ENCODE assay signal across 24 cellular contexts in genomic region chr18:13647761-13648160, GRCh38.
"Had no signal": no experiment of that assay in that cellular context is flagged by ENCODE, and none has a peak within 500 bp of the region (broad histone marks: within the 10 kb centered on the region; RNA-seq: fewer than 3 reads in every experiment).

No MANE protein-coding gene starts in this region.

- H3K9me3 ChIP-seq: ascending aorta, breast epithelium, colonic mucosa, esophagus muscularis mucosa, gastrocnemius medialis, heart left ventricle had no signal

- H3K36me3 ChIP-seq: cardiac muscle cell, colonic mucosa had no signal

- H3K4me1 ChIP-seq: breast epithelium, colonic mucosa, foreskin keratinocyte, gastrocnemius medialis had no signal

- DNase-seq: activated CD4-positive, alpha-beta memory T cell treated with anti-CD3 and anti-CD28 coated beads for 36 hours; activated CD4-positive, alpha-beta T cell treated with anti-CD3 and anti-CD28 coated beads for 36 hours; activated CD4-positive, alpha-beta T cell treated with anti-CD3 and anti-CD28 coated beads, Interleukin-2, amount 10 ng/mL, durations not matched to agents 24 days and 14 days; activated CD4-positive, CD25-positive, alpha-beta regulatory T cell; activated CD4-positive, CD25-positive, alpha-beta regulatory T cell treated with anti-CD3 and anti-CD28 coated beads, Interleukin-2, amount 50 U/mL, for 72 hours; activated effector memory CD4-positive, alpha-beta T cell treated with anti-CD3 and anti-CD28 coated beads, Interleukin-2, amount 50 U/mL, for 16 hours; activated naive CD4-positive, alpha-beta T cell treated with anti-CD3 and anti-CD28 coated beads for 36 hours; activated naive CD8-positive, alpha-beta T cell treated with anti-CD3 and anti-CD28 coated beads, Interleukin-2, amount 10 ng/mL, durations not matched to agents 7 days and 5 days; activated T-cell treated with anti-CD3 and anti-CD28 coated beads, Interleukin-2, amount 50 U/mL, for 1 hour; activated T-cell treated with anti-CD3 and anti-CD28 coated beads, Interleukin-2, amount 50 U/mL, for 48 hours; central memory CD4-positive, alpha-beta T cell; cerebellar nuclear complex; colonic mucosa; effector memory CD4-positive, alpha-beta T cell; foreskin keratinocyte; gastrocnemius medialis; glutamatergic neuron; heart left ventricle; T-helper 2 cell had no signal

- ATAC-seq: activated CD4-positive, alpha-beta T cell treated with anti-CD3 and anti-CD28 coated beads for 36 hours; activated naive CD4-positive, alpha-beta T cell treated with anti-CD3 and anti-CD28 coated beads, Interleukin-2, amount 50 U/mL, for 72 hours; foreskin keratinocyte; gastrocnemius medialis; heart left ventricle had no signal

- H3K4me3 ChIP-seq: ascending aorta, breast epithelium, cardiac muscle cell, colonic mucosa, esophagus muscularis mucosa, gastrocnemius medialis, heart left ventricle had no signal

- H3K27me3 ChIP-seq: ascending aorta, breast epithelium, cardiac muscle cell, colonic mucosa, esophagus muscularis mucosa, foreskin keratinocyte, gastrocnemius medialis, heart left ventricle had no signal

- H3K27ac ChIP-seq: ascending aorta, breast epithelium, cardiac muscle cell, colonic mucosa, esophagus muscularis mucosa, foreskin keratinocyte, gastrocnemius medialis, heart left ventricle had no signal
